ENCODE assay signal across 8 cellular contexts in genomic region chr7:100895701-100895955, GRCh38. TPM values are rescaled to one million over a fixed set of nuclear protein-coding genes. Genes with fewer than 3 reads are reported as not detected.
DNase-seq lines count a peak whose midpoint lies in the region; ATAC-seq and TF ChIP-seq lines count a peak whose summit lies in the region.

Gene ACHE (minus strand): TSS chr7:100895888. CDS start chr7:100894232, 1,656 bp downstream.

- H2AFZ ChIP-seq in hepatocyte: peak within 1 kb of the TSS; percentile 66

- H3K9me3 ChIP-seq in hepatocyte (ENCODE audit: low read depth): no peaks in the 10 kb centered on the region
- H3K9me3 ChIP-seq in skeletal muscle satellite cell (replicated peaks; ENCODE audit: low read length): no peaks in the 10 kb centered on the region

- no peaks in the 10 kb centered on the region for H4K20me1 ChIP-seq in hepatocyte (ENCODE audit: insufficient read depth, poor library complexity, severe bottlenecking)

- no CpG with 5 or more reads among the region's 32 CpGs for WGBS in hepatocyte (ENCODE audit: low lambda C conversion rate, missing lambda C conversion rate)

- DNase-seq in GM13976 (ENCODE audit: low spot score) (peak; percentile 59), hepatocyte (ENCODE audit: low spot score) (no peak), D341Med (ENCODE audit: low spot score) (no peak), ecto neural progenitor cell (ENCODE audit: low spot score) (no peak)
- DNase-seq in activated T-helper 1 cell treated with anti-CD3 and anti-CD28 coated beads, Interleukin-12 subunit alpha, Interleukin-12 subunit beta, Interleukin-2, Interleukin-4 antibody, amounts not matched to agents 30 ng/mL and 10 ng/mL and 1 ng/mL, durations not matched to agents 14 hours and 24 hours and 36 hours (ENCODE audit: low spot score): no peak

- in situ Hi-C loops in GM13976 (cut with MboI; ENCODE audit: low sequenced_read_pairs, unreplicated experiment): no loop called here

- peak within 1 kb of the TSS; percentile 69 for H3K4me3 Mint-ChIP-seq in activated T-helper 1 cell treated with anti-CD3 and anti-CD28 coated beads, Interleukin-12 subunit alpha, Interleukin-12 subunit beta, Interleukin-2, Interleukin-4 antibody, amounts not matched to agents 30 ng/mL and 10 ng/mL and 1 ng/mL, durations not matched to agents 14 hours and 24 hours and 36 hours

- H3K27me3 ChIP-seq in hepatocyte: peaks cover 14% of the 10 kb centered on the region
- H3K27me3 ChIP-seq in skeletal muscle satellite cell (ENCODE audit: control insufficient read depth, insufficient read depth, low read length): peaks cover 30% of the 10 kb centered on the region

- TF ChIP-seq CTCF in GM13976 (IDR thresholded peaks at IDR 0.05; ENCODE audit: borderline replicate concordance, control extremely low read depth, extremely low read depth, insufficient read depth, missing control alignments): no peak
- TF ChIP-seq CTCF in hepatocyte (IDR thresholded peaks at IDR 0.05; ENCODE audit: poor library complexity): no peak

- H3K9me3 Mint-ChIP-seq in activated T-helper 1 cell treated with anti-CD3 and anti-CD28 coated beads, Interleukin-12 subunit alpha, Interleukin-12 subunit beta, Interleukin-2, Interleukin-4 antibody, amounts not matched to agents 30 ng/mL and 10 ng/mL and 1 ng/mL, durations not matched to agents 14 hours and 24 hours and 36 hours: no peaks in the 10 kb centered on the region

- no peaks in the 10 kb centered on the region for H3K36me3 ChIP-seq in hepatocyte (replicated peaks; ENCODE audit: insufficient read depth, low read depth)
- no peaks in the 10 kb centered on the region for H3K36me3 ChIP-seq in skeletal muscle satellite cell (ENCODE audit: insufficient read depth, low read length)

- peak within 1 kb of the TSS; percentile 100 for H3K4me2 ChIP-seq in hepatocyte
- peak within 1 kb of the TSS; percentile 85 for H3K4me2 ChIP-seq in skeletal muscle satellite cell (ENCODE audit: low read length)

- peak within 1 kb of the TSS; percentile 78 for H3K4me3 ChIP-seq in hepatocyte
- H3K4me3 ChIP-seq in skeletal muscle satellite cell (ENCODE audit: low read length): peak within 1 kb of the TSS; percentile 61

- peaks cover 3% of the 10 kb centered on the region for H3K36me3 Mint-ChIP-seq in activated T-helper 1 cell treated with anti-CD3 and anti-CD28 coated beads, Interleukin-12 subunit alpha, Interleukin-12 subunit beta, Interleukin-2, Interleukin-4 antibody, amounts not matched to agents 30 ng/mL and 10 ng/mL and 1 ng/mL, durations not matched to agents 14 hours and 24 hours and 36 hours (ENCODE audit: low read depth)

- H3K9ac ChIP-seq in skeletal muscle satellite cell (ENCODE audit: low read depth, low read length): no peak within 1 kb of the TSS

- no peaks in the 10 kb centered on the region for H3K79me2 ChIP-seq in hepatocyte

- ATAC-seq in HG03565 (IDR thresholded peaks at IDR 0.05; ENCODE audit: unreplicated experiment) (no peak), GM18867 (IDR thresholded peaks at IDR 0.05; ENCODE audit: unreplicated experiment) (no peak)

- H3K27ac ChIP-seq in hepatocyte: peak within 1 kb of the TSS; percentile 62

- H3K4me1 ChIP-seq in hepatocyte (ENCODE audit: insufficient read depth): peaks cover 23% of the 10 kb centered on the region
- peaks cover 9% of the 10 kb centered on the region for H3K4me1 ChIP-seq in skeletal muscle satellite cell (ENCODE audit: control insufficient read depth, insufficient read depth, low read length)

- no peaks in the 10 kb centered on the region for H3K9me2 ChIP-seq in hepatocyte (replicated peaks; ENCODE audit: insufficient read depth)

- peaks cover 58% of the 10 kb centered on the region for H3K27me3 Mint-ChIP-seq in activated T-helper 1 cell treated with anti-CD3 and anti-CD28 coated beads, Interleukin-12 subunit alpha, Interleukin-12 subunit beta, Interleukin-2, Interleukin-4 antibody, amounts not matched to agents 30 ng/mL and 10 ng/mL and 1 ng/mL, durations not matched to agents 14 hours and 24 hours and 36 hours (ENCODE audit: insufficient read depth)

- intact Hi-C loops in activated T-helper 1 cell treated with anti-CD3 and anti-CD28 coated beads, Interleukin-12 subunit alpha, Interleukin-12 subunit beta, Interleukin-2, Interleukin-4 antibody, amounts not matched to agents 30 ng/mL and 10 ng/mL and 1 ng/mL, durations not matched to agents 14 hours and 24 hours and 36 hours (cut with micrococcal nuclease): loop anchor here (5.0 to 10.0 kb wide), 3 partner anchors 72 to 389 kb away; partner anchors contain the start of gene MUC12

- peak within 1 kb of the TSS; percentile 27 for H3K27ac Mint-ChIP-seq in activated T-helper 1 cell treated with anti-CD3 and anti-CD28 coated beads, Interleukin-12 subunit alpha, Interleukin-12 subunit beta, Interleukin-2, Interleukin-4 antibody, amounts not matched to agents 30 ng/mL and 10 ng/mL and 1 ng/mL, durations not matched to agents 14 hours and 24 hours and 36 hours

- peaks cover 13% of the 10 kb centered on the region for H3K4me1 Mint-ChIP-seq in activated T-helper 1 cell treated with anti-CD3 and anti-CD28 coated beads, Interleukin-12 subunit alpha, Interleukin-12 subunit beta, Interleukin-2, Interleukin-4 antibody, amounts not matched to agents 30 ng/mL and 10 ng/mL and 1 ng/mL, durations not matched to agents 14 hours and 24 hours and 36 hours (ENCODE audit: low read depth)

RNA-seq across cellular contexts. Expression of gene ACHE, which starts in this region (rescaled TPM):
- total RNA-seq in activated T-helper 1 cell treated with anti-CD3 and anti-CD28 coated beads, Interleukin-12 subunit alpha, Interleukin-12 subunit beta, Interleukin-2, Interleukin-4 antibody, amounts not matched to agents 30 ng/mL and 10 ng/mL and 1 ng/mL, durations not matched to agents 14 hours and 24 hours and 36 hours: 0.17 and 0.21 TPM in 2 replicates
- total RNA-seq in hepatocyte: 3.2 and 4.6 TPM in 2 replicates
- polyA plus RNA-seq in hepatocyte: 16.3 and 18.3 TPM in 2 replicates
- total RNA-seq in skeletal muscle satellite cell (2012; rRNA removed): 0.25 and 0.66 TPM in 2 replicates
